Comparison of ENCODE assay signal across 28 cellular contexts in genomic region chr16:5454349-5454748, GRCh38.
"Had no signal": no experiment of that assay in that cellular context is flagged by ENCODE, and none has a peak within 500 bp of the region (broad histone marks: within the 10 kb centered on the region; RNA-seq: fewer than 3 reads in every experiment).

No MANE protein-coding gene starts in this region.

- H3K4me3 ChIP-seq: stomach, suprapubic skin, testis, thoracic aorta, thyroid gland, tibial artery, tibial nerve, transverse colon, upper lobe of left lung, upper lobe of right lung, uterus, vagina had no signal

- H3K4me1 Mint-ChIP-seq: stimulated activated effector memory CD8-positive, alpha-beta T cell treated with anti-CD3 and anti-CD28 coated beads, Interleukin-12 subunit alpha, Interleukin-12 subunit beta, amount 100 ng/mL, for 72 hours; stimulated activated memory B cell treated with anti-CD40 and anti-IgM and Interleukin-4, amounts not matched to agents 10 μg/mL and 1 μg/mL and 100 μg/mL, for 72 hours; stimulated activated naive CD8-positive, alpha-beta T cell treated with anti-CD3 and anti-CD28 coated beads, Interleukin-15, amount 100 ng/mL, for 72 hours had no signal

- H3K27me3 Mint-ChIP-seq: stimulated activated memory B cell treated with anti-CD40 and anti-IgM and Interleukin-4, amounts not matched to agents 10 μg/mL and 1 μg/mL and 100 μg/mL, for 72 hours had no signal

- ATAC-seq: stimulated activated effector memory CD8-positive, alpha-beta T cell treated with anti-CD3 and anti-CD28 coated beads, Interleukin-12 subunit alpha, Interleukin-12 subunit beta, amount 100 ng/mL, for 72 hours; stimulated activated memory B cell treated with anti-CD40 and anti-IgM and Interleukin-4, amounts not matched to agents 10 μg/mL and 1 μg/mL and 100 μg/mL, for 72 hours; stimulated activated naive CD8-positive, alpha-beta T cell treated with anti-CD3 and anti-CD28 coated beads, Interleukin-15, amount 100 ng/mL, for 72 hours; stimulated activated naive CD8-positive, alpha-beta T cell treated with anti-CD3 and anti-CD28 coated beads, Interleukin-15, Interleukin-2, amounts not matched to agents 100 U/mL and 50 U/mL, for 24 hours; upper lobe of right lung had no signal

- H3K36me3 Mint-ChIP-seq: stimulated activated memory B cell treated with anti-CD40 and anti-IgM and Interleukin-4, amounts not matched to agents 10 μg/mL and 1 μg/mL and 100 μg/mL, for 72 hours; type B pancreatic cell had no signal

- H3K36me3 ChIP-seq: stomach, suprapubic skin, thoracic aorta, thyroid gland, tibial artery, tibial nerve, transverse colon, upper lobe of left lung, upper lobe of right lung, uterus, vagina had no signal

- FAIRE-seq: urothelium cell line had no signal

- DNase-seq: stimulated activated CD4-positive, alpha-beta T cell treated with anti-CD3 and anti-CD28 coated beads, Interleukin-2, amount 100 ng/mL, for 48 hours; stimulated activated CD4-positive, alpha-beta T cell treated with anti-CD3 and anti-CD28 coated beads, Interleukin-4, amount 100 ng/mL, for 1 hour; stimulated activated CD4-positive, alpha-beta T cell treated with anti-CD3 and anti-CD28 coated beads, Interleukin-4, amount 100 ng/mL, for 24 hours; stimulated activated CD4-positive, alpha-beta T cell treated with anti-CD3 and anti-CD28 coated beads, Interleukin-4, amount 100 ng/mL, for 4 hours; stimulated activated CD8-positive, alpha-beta memory T cell treated with anti-CD3 and anti-CD28 coated beads, Interleukin-4, amount 100 ng/mL, for 48 hours; stimulated activated naive CD4-positive, alpha-beta T cell; stimulated activated naive CD4-positive, alpha-beta T cell treated with Interleukin-2 at 50 U/mL for 16 hours; stimulated activated naive CD8-positive, alpha-beta T cell treated with anti-CD3 and anti-CD28 coated beads, Interleukin-15, amount 100 ng/mL, for 72 hours; stimulated activated naive CD8-positive, alpha-beta T cell treated with anti-CD3 and anti-CD28 coated beads, Interleukin-15, Interleukin-2, amounts not matched to agents 100 U/mL and 50 U/mL, for 24 hours; stomach; substantia nigra; testis; thyroid gland; tibial artery; trophoblast cell; upper lobe of left lung; upper lobe of right lung; uterus had no signal

- H3K4me3 Mint-ChIP-seq: stimulated activated effector memory CD8-positive, alpha-beta T cell treated with anti-CD3 and anti-CD28 coated beads, Interleukin-12 subunit alpha, Interleukin-12 subunit beta, amount 100 ng/mL, for 72 hours; stimulated activated memory B cell treated with anti-CD40 and anti-IgM and Interleukin-4, amounts not matched to agents 10 μg/mL and 1 μg/mL and 100 μg/mL, for 72 hours; stimulated activated naive CD8-positive, alpha-beta T cell treated with anti-CD3 and anti-CD28 coated beads, Interleukin-15, amount 100 ng/mL, for 72 hours; stimulated activated naive CD8-positive, alpha-beta T cell treated with anti-CD3 and anti-CD28 coated beads, Interleukin-15, Interleukin-2, amounts not matched to agents 100 ng/mL and 50 ng/mL, for 24 hours; type B pancreatic cell had no signal

- H3K4me1 ChIP-seq: stomach, suprapubic skin, testis, thyroid gland, tibial artery, tibial nerve, transverse colon, upper lobe of left lung, upper lobe of right lung, uterus, vagina had no signal

- H3K9me3 Mint-ChIP-seq: stimulated activated naive CD8-positive, alpha-beta T cell treated with anti-CD3 and anti-CD28 coated beads, Interleukin-15, Interleukin-2, amounts not matched to agents 100 ng/mL and 50 ng/mL, for 24 hours; type B pancreatic cell had no signal

- H3K9me3 ChIP-seq: stomach, suprapubic skin, testis, thoracic aorta, thyroid gland, tibial artery, tibial nerve, transverse colon, upper lobe of left lung, upper lobe of right lung, uterus, vagina had no signal

- H3K27me3 ChIP-seq: suprapubic skin, testis, thyroid gland, tibial artery, tibial nerve, transverse colon, upper lobe of left lung, upper lobe of right lung, uterus, vagina had no signal

- H3K27ac Mint-ChIP-seq: stimulated activated effector memory CD8-positive, alpha-beta T cell treated with anti-CD3 and anti-CD28 coated beads, Interleukin-12 subunit alpha, Interleukin-12 subunit beta, amount 100 ng/mL, for 72 hours; stimulated activated memory B cell treated with anti-CD40 and anti-IgM and Interleukin-4, amounts not matched to agents 10 μg/mL and 1 μg/mL and 100 μg/mL, for 72 hours; stimulated activated naive CD8-positive, alpha-beta T cell treated with anti-CD3 and anti-CD28 coated beads, Interleukin-15, amount 100 ng/mL, for 72 hours; stimulated activated naive CD8-positive, alpha-beta T cell treated with anti-CD3 and anti-CD28 coated beads, Interleukin-15, Interleukin-2, amounts not matched to agents 100 ng/mL and 50 ng/mL, for 24 hours; type B pancreatic cell had no signal

- H3K27ac ChIP-seq: stomach, suprapubic skin, testis, thoracic aorta, thyroid gland, tibial artery, tibial nerve, transverse colon, upper lobe of left lung, upper lobe of right lung, uterus, vagina had no signal
